In the genomic region with DNA sequence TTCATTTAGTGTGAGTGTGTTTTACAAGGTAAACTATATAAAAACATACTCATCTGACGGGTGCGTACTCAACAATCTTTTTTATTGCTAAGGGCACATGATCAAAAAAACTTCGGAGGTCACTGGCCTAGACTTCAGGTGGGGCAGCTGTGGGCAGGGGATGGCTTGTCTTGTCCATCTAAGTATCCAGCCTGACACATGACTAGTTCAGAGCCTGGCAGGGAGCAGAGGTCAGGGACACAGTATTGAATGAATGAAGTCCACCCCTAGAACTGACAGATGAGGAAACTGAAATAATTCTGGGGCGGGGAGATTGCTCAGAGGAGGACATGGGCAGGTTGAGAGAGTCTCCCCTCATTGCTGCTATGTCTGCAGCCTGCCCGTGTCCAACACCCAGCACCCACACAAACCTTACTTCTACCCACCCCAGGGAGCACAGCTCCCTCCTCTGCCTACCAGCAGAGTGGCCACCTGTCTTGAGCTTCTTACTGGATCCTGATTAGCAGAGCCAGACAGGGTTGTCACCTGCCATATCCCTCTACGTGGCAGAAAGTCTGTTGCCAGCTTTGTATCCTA, we compare ENCODE assay signal across 13 cellular contexts.
"Had no signal": no experiment of that assay in that cellular context is flagged by ENCODE, and none has a peak within 500 bp of the region (broad histone marks: within the 10 kb centered on the region; RNA-seq: fewer than 3 reads in every experiment).

No MANE protein-coding gene starts in this region.

- DNase-seq: anterior cingulate cortex had no signal

- H3K4me3 ChIP-seq: breast epithelium, esophagus muscularis mucosa, lung, psoas muscle, right lobe of liver, spleen, thoracic aorta had no signal

- H3K9me3 Mint-ChIP-seq: activated CD4-positive, alpha-beta memory T cell treated with anti-CD3 and anti-CD28 coated beads for 36 hours; activated naive CD8-positive, alpha-beta T cell treated with anti-CD3 and anti-CD28 coated beads, Interleukin-2, amount 10 ng/mL, durations not matched to agents 7 days and 5 days; immature natural killer cell; natural killer cell treated with Interleukin-12 subunit alpha and Interleukin-12 subunit beta and Interleukin-15 and Interleukin-18, amount 100 ng/mL, for 72 hours had no signal

- H3K27me3 ChIP-seq: breast epithelium, right lobe of liver had no signal

- H3K36me3 ChIP-seq: breast epithelium, esophagus muscularis mucosa, right lobe of liver, spleen, thoracic aorta had no signal

- H3K9me3 ChIP-seq: breast epithelium, esophagus muscularis mucosa, psoas muscle, right lobe of liver, spleen, thoracic aorta had no signal

- H3K36me3 Mint-ChIP-seq: activated CD4-positive, alpha-beta memory T cell treated with anti-CD3 and anti-CD28 coated beads for 36 hours; activated naive CD8-positive, alpha-beta T cell treated with anti-CD3 and anti-CD28 coated beads, Interleukin-2, amount 10 ng/mL, durations not matched to agents 7 days and 5 days; natural killer cell treated with Interleukin-12 subunit alpha and Interleukin-12 subunit beta and Interleukin-15 and Interleukin-18, amount 100 ng/mL, for 72 hours had no signal

- H3K27ac Mint-ChIP-seq: activated CD4-positive, alpha-beta memory T cell treated with anti-CD3 and anti-CD28 coated beads for 36 hours; activated naive CD8-positive, alpha-beta T cell treated with anti-CD3 and anti-CD28 coated beads, Interleukin-2, amount 10 ng/mL, durations not matched to agents 7 days and 5 days; immature natural killer cell; natural killer cell treated with Interleukin-12 subunit alpha and Interleukin-12 subunit beta and Interleukin-15 and Interleukin-18, amount 100 ng/mL, for 72 hours had no signal

- H3K27ac ChIP-seq: breast epithelium, esophagus muscularis mucosa, spleen, thoracic aorta had no signal

- FAIRE-seq: endometrium had no signal

- H3K4me3 Mint-ChIP-seq: activated CD4-positive, alpha-beta memory T cell treated with anti-CD3 and anti-CD28 coated beads for 36 hours; activated naive CD8-positive, alpha-beta T cell treated with anti-CD3 and anti-CD28 coated beads, Interleukin-2, amount 10 ng/mL, durations not matched to agents 7 days and 5 days; immature natural killer cell; natural killer cell treated with Interleukin-12 subunit alpha and Interleukin-12 subunit beta and Interleukin-15 and Interleukin-18, amount 100 ng/mL, for 72 hours had no signal
